ENCODE assay signal across 8 cellular contexts in the genomic region with DNA sequence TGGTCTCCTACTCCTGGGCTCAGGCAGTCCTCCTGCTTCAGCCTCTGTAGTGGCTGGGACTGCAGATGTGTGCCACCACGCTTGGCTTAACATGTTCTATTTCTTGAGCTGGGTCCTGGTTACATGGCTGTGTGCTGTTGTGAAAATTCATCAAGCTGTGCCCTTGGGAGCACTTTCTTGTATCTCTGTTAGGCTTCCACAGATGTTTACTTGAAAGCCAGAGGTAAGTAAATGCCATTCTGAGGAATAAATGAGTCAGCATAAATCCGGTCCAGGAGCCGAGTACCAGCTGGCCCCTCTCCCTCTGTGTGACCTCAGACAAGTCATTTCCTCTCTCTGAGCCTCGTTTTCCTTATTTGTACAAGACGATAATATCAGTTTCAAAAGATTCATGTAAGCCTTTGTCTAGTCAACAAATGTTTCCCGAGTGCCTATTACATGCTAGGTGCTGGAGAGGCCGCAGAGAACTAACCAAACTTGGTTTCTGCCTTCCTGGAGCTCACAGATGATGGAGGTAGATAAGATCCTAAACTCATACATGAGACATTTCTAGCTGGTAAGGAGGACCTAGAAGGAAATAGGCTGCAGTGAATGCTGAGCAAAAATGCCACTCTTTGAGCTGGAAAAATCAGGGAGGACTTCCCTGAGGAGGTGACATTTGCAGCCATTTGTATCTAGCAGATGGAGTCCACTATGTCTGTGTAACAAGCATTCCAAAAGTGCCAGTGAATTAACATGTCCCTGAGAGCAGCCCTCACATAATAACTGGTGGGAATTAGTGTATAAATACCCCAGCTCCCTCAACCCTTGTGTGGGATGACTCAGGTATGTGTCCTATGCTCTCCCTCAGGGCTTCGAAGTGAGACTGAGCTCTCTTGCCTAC. TPM values are rescaled to one million over a fixed set of nuclear protein-coding genes. Genes with fewer than 3 reads are reported as not detected.
DNase-seq lines count a peak whose midpoint lies in the region; ATAC-seq and TF ChIP-seq lines count a peak whose summit lies in the region.
"Had no signal": no experiment of that assay in that cellular context is flagged by ENCODE, and none has a peak within 500 bp of the region (broad histone marks: within the 10 kb centered on the region; RNA-seq: fewer than 3 reads in every experiment).

No MANE protein-coding gene starts in this region.

- H3K9me3 Mint-ChIP-seq in WTC11, result no peaks in the 10 kb centered on the region

- H3K27me3 Mint-ChIP-seq in WTC11 (ENCODE audit: low read depth), result peaks cover 66% of the 10 kb centered on the region

- no peak overlapping the region for H3K4me3 ChIP-seq in fibroblast of pulmonary artery (replicated peaks; ENCODE audit: low read depth, low read length)
- H3K4me3 ChIP-seq: right lobe of liver had no signal

- no peak overlapping the region for H3K27ac Mint-ChIP-seq in WTC11

- no peak overlapping the region for H3K4me3 Mint-ChIP-seq in WTC11

- DNase-seq in WTC11 (ENCODE audit: low spot score), result no peak
- peak; percentile 87 for DNase-seq in fibroblast of pulmonary artery (ENCODE audit: low read depth)
- DNase-seq in LoVo (ENCODE audit: low spot score), result no peak
- no peak for DNase-seq in iPS-NIHi7 (ENCODE audit: extremely low spot score)
- no peak for DNase-seq in islet precursor cell
- DNase-seq: right lobe of liver had no signal

- POLR2A ChIA-PET in WTC11 (lab: Charles Lee), result interaction anchor here (0.7 kb wide), 2 partner anchors 65 to 899 kb away, joined by 4 read pairs; no protein-coding TSS in a partner anchor

- ATAC-seq in GM19043 (IDR thresholded peaks at IDR 0.05; ENCODE audit: low read depth, unreplicated experiment) (peak; percentile 41), HG03280 (IDR thresholded peaks at IDR 0.05; ENCODE audit: unreplicated experiment) (peak; percentile 53), WTC11 (no peak)

- TF ChIP-seq CTCF in WTC11 (IDR thresholded peaks at IDR 0.05), result no peak
- TF ChIP-seq CTCF in fibroblast of pulmonary artery (IDR thresholded peaks at IDR 0.05; ENCODE audit: low read length, missing control alignments), result no peak

- CTCF ChIA-PET in WTC11 (lab: Charles Lee), result interaction anchor here (0.5 to 1.5 kb wide), 6 partner anchors 10 to 177 kb away, joined by 3 to 9 read pairs (median 4); a partner anchor contains a TSS

- H3K36me3 Mint-ChIP-seq in WTC11, result no peaks in the 10 kb centered on the region

- peaks cover 9% of the 10 kb centered on the region for H3K4me1 Mint-ChIP-seq in WTC11

TF ChIP-seq in WTC11, 78 proteins besides CTCF, POLR2A, EP300 and RAD21:
- TF ChIP-seq, protein P1, sequence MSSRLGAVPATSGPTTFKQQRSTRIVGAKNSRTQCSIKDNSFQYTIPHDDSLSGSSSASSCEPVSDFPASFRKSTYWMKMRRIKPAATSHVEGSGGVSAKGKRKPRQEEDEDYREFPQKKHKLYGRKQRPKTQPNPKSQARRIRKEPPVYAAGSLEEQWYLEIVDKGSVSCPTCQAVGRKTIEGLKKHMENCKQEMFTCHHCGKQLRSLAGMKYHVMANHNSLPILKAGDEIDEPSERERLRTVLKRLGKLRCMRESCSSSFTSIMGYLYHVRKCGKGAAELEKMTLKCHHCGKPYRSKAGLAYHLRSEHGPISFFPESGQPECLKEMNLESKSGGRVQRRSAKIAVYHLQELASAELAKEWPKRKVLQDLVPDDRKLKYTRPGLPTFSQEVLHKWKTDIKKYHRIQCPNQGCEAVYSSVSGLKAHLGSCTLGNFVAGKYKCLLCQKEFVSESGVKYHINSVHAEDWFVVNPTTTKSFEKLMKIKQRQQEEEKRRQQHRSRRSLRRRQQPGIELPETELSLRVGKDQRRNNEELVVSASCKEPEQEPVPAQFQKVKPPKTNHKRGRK (CRISPR knock-in tag; IDR thresholded peaks at IDR 0.05; ENCODE audit: borderline replicate concordance), result 0 out of 2 replicates have a peak, but pooled peaks have one; percentile 32
- TF ChIP-seq ZNF138 (CRISPR knock-in tag; conservative IDR thresholded peaks at IDR 0.05) (no peak), GABPB1 (CRISPR knock-in tag; IDR thresholded peaks at IDR 0.05) (no peak)
- TF ChIP-seq, protein P2, sequence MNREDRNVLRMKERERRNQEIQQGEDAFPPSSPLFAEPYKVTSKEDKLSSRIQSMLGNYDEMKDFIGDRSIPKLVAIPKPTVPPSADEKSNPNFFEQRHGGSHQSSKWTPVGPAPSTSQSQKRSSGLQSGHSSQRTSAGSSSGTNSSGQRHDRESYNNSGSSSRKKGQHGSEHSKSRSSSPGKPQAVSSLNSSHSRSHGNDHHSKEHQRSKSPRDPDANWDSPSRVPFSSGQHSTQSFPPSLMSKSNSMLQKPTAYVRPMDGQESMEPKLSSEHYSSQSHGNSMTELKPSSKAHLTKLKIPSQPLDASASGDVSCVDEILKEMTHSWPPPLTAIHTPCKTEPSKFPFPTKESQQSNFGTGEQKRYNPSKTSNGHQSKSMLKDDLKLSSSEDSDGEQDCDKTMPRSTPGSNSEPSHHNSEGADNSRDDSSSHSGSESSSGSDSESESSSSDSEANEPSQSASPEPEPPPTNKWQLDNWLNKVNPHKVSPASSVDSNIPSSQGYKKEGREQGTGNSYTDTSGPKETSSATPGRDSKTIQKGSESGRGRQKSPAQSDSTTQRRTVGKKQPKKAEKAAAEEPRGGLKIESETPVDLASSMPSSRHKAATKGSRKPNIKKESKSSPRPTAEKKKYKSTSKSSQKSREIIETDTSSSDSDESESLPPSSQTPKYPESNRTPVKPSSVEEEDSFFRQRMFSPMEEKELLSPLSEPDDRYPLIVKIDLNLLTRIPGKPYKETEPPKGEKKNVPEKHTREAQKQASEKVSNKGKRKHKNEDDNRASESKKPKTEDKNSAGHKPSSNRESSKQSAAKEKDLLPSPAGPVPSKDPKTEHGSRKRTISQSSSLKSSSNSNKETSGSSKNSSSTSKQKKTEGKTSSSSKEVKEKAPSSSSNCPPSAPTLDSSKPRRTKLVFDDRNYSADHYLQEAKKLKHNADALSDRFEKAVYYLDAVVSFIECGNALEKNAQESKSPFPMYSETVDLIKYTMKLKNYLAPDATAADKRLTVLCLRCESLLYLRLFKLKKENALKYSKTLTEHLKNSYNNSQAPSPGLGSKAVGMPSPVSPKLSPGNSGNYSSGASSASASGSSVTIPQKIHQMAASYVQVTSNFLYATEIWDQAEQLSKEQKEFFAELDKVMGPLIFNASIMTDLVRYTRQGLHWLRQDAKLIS (CRISPR knock-in tag; IDR thresholded peaks at IDR 0.05; ENCODE audit: borderline replicate concordance), result no peak
- TF ChIP-seq, protein P3, sequence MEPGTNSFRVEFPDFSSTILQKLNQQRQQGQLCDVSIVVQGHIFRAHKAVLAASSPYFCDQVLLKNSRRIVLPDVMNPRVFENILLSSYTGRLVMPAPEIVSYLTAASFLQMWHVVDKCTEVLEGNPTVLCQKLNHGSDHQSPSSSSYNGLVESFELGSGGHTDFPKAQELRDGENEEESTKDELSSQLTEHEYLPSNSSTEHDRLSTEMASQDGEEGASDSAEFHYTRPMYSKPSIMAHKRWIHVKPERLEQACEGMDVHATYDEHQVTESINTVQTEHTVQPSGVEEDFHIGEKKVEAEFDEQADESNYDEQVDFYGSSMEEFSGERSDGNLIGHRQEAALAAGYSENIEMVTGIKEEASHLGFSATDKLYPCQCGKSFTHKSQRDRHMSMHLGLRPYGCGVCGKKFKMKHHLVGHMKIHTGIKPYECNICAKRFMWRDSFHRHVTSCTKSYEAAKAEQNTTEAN (CRISPR knock-in tag; IDR thresholded peaks at IDR 0.05), result no peak
TF ChIP-seq in WTC11: peak in this region for 1.

RNA-seq across cellular contexts. Expression of a gene that starts 2.7 kb away (rescaled TPM):
- 1.2 to 2.3 TPM (median 1.6 TPM) in 3 replicates for total RNA-seq in WTC11 (2021)

RNA-seq across cellular contexts. Expression of a gene that starts 12.2 kb away (rescaled TPM):
- not detected in 3 replicates for total RNA-seq in WTC11 (2021)

RNA-seq across cellular contexts. Expression of a gene that starts 17.3 kb away (rescaled TPM):
- total RNA-seq in WTC11 (2021), result 37.6 to 43.9 TPM (median 40.6 TPM) in 3 replicates

RNA-seq across cellular contexts. Expression of a gene that starts 41.2 kb away (rescaled TPM):
- total RNA-seq in WTC11 (2021), result 1.2 to 1.7 TPM (median 1.5 TPM) in 3 replicates

RNA-seq across cellular contexts. Expression of a gene that starts 48.3 kb away (rescaled TPM):
- total RNA-seq in WTC11 (2021), result 184 to 231 TPM (median 184 TPM) in 3 replicates
